Comparison of ENCODE assay signal across 17 cellular contexts in genomic region chr17:43016216-43016615, GRCh38. TPM values are rescaled to one million over a fixed set of nuclear protein-coding genes. Genes with fewer than 3 reads are reported as not detected.
A peak's percentile ranks its signal among the peaks of the same experiment; 100 is the strongest.
DNase-seq lines count a peak whose midpoint lies in the region; ATAC-seq and TF ChIP-seq lines count a peak whose summit lies in the region.
"Had no signal": no experiment of that assay in that cellular context is flagged by ENCODE, and none has a peak within 500 bp of the region (broad histone marks: within the 10 kb centered on the region; RNA-seq: fewer than 3 reads in every experiment).

No MANE protein-coding gene starts in this region.

- no peaks in the 10 kb centered on the region for H3K27me3 Mint-ChIP-seq in Calu3 (ENCODE audit: unreplicated experiment)

- H3K4me1 Mint-ChIP-seq in Calu3 (ENCODE audit: low read depth, unreplicated experiment), result peaks cover 31% of the 10 kb centered on the region

- 89 to 94% methylated on average over 7 of the region's 7 CpGs for WGBS in esophagus, 2 donors
- WGBS in prostate gland, result no CpG with 5 or more reads among the region's 7 CpGs

- H3K27ac ChIP-seq in left ventricle myocardium inferior (replicated peaks), result peak overlapping the region; percentile 86
- H3K27ac ChIP-seq in esophagus (ENCODE audit: low read depth in 2 of 2, low read length in 1 of 2), result peak overlapping the region; percentile 22 to 52
- H3K27ac ChIP-seq in prostate gland, result peak overlapping the region; percentile 5 to 27

- intact Hi-C loops in left ventricle myocardium inferior (cut with micrococcal nuclease), result no loop called here
- intact Hi-C loops in Right ventricle myocardium superior (cut with DNase I), result no loop called here
- intact Hi-C loops in prostate gland (cut with DNase I), result no loop called here
- intact Hi-C loops in Calu3 (cut with micrococcal nuclease; ENCODE audit: unreplicated experiment), result no loop called here

- H3K27ac Mint-ChIP-seq in Calu3 (ENCODE audit: unreplicated experiment), result no peak overlapping the region

- H3K27me3 ChIP-seq in left ventricle myocardium inferior (ENCODE audit: low read depth) (no peaks in the 10 kb centered on the region), esophagus (ENCODE audit: control insufficient read depth in 1 of 2, insufficient read depth in 2 of 2, low read length in 2 of 2) (no peaks in the 10 kb centered on the region), prostate gland (replicated peaks; ENCODE audit: insufficient read depth) (no peaks in the 10 kb centered on the region)

- ATAC-seq in Right ventricle myocardium superior (ENCODE audit: poor library complexity) (no peak), GM18861 (IDR thresholded peaks at IDR 0.05; ENCODE audit: unreplicated experiment) (no peak), HG03469 (IDR thresholded peaks at IDR 0.05; ENCODE audit: unreplicated experiment) (no peak), GM19023 (IDR thresholded peaks at IDR 0.05; ENCODE audit: unreplicated experiment) (no peak)
- ATAC-seq: stimulated activated naive CD8-positive, alpha-beta T cell treated with anti-CD3 and anti-CD28 coated beads, Interleukin-15, Interleukin-2, amounts not matched to agents 100 U/mL and 50 U/mL, for 24 hours had no signal

- BruUV-seq in Calu3 (replicated peaks; lab: Mats Ljungman, UMichigan), result no TSS peak

- H3K4me3 ChIP-seq in left ventricle myocardium inferior, result peak overlapping the region; percentile 25
- no peak overlapping the region for H3K4me3 ChIP-seq in esophagus (ENCODE audit: low read depth in 1 of 2, low read length in 2 of 2)
- no peak overlapping the region for H3K4me3 ChIP-seq in prostate gland

- H3K36me3 ChIP-seq in left ventricle myocardium inferior (peaks cover 45% of the 10 kb centered on the region), esophagus (ENCODE audit: control insufficient read depth in 2 of 2, insufficient read depth in 2 of 2, low read length in 1 of 2) (peaks cover 0 to 38% of the 10 kb centered on the region in 2 donors), prostate gland (peaks cover 0 to 3% of the 10 kb centered on the region in 2 donors)

- H3K4me3 Mint-ChIP-seq in Calu3 (ENCODE audit: low read depth, unreplicated experiment), result no peak overlapping the region

- DNase-seq in left ventricle myocardium inferior, result no peak
- DNase-seq in Right ventricle myocardium superior, result no peak
- no peak for DNase-seq in prostate gland (ENCODE audit: low spot score)
- DNase-seq in Calu3, result no peak
- DNase-seq: activated CD4-positive, alpha-beta T cell treated with anti-CD3 and anti-CD28 coated beads, Interleukin-2, amount 50 U/mL, for 48 hours; COR-L47; effector memory CD4-positive, alpha-beta T cell; GDM1; mesendoderm; NCI-H187 treated with DMSO at 0.1 percent for 48 hours; NCI-H510A; nucleus accumbens; stimulated activated naive CD8-positive, alpha-beta T cell treated with anti-CD3 and anti-CD28 coated beads, Interleukin-15, Interleukin-2, amounts not matched to agents 100 U/mL and 50 U/mL, for 24 hours had no signal

- CTCF ChIA-PET in Calu3 (lab: Charles Lee), result no interaction called here

- TF ChIP-seq CTCF in left ventricle myocardium inferior (IDR thresholded peaks at IDR 0.05; ENCODE audit: borderline replicate concordance) (no peak), prostate gland (IDR thresholded peaks at IDR 0.05) (no peak), Calu3 (IDR thresholded peaks at IDR 0.05; ENCODE audit: unreplicated experiment) (no peak)

- H3K36me3 Mint-ChIP-seq in Calu3 (ENCODE audit: insufficient read depth, unreplicated experiment), result peaks cover 83% of the 10 kb centered on the region

- no peak for TF ChIP-seq POLR2A in prostate gland (IDR thresholded peaks at IDR 0.05)

- H3K9me3 Mint-ChIP-seq in Calu3 (ENCODE audit: low read depth, unreplicated experiment), result no peaks in the 10 kb centered on the region

- no peaks in the 10 kb centered on the region for H3K9me3 ChIP-seq in left ventricle myocardium inferior (replicated peaks)
- no peaks in the 10 kb centered on the region for H3K9me3 ChIP-seq in esophagus (ENCODE audit: control insufficient read depth in 2 of 2, insufficient read depth in 1 of 2, low read depth in 1 of 2, low read length in 1 of 2)
- H3K9me3 ChIP-seq in prostate gland, result no peaks in the 10 kb centered on the region

- peaks cover 91% of the 10 kb centered on the region for H3K4me1 ChIP-seq in left ventricle myocardium inferior
- H3K4me1 ChIP-seq in esophagus (ENCODE audit: control insufficient read depth in 2 of 2, insufficient read depth in 2 of 2, low read length in 1 of 2), result peaks cover 2 to 12% of the 10 kb centered on the region in 2 donors
- peaks cover 5% of the 10 kb centered on the region for H3K4me1 ChIP-seq in prostate gland (replicated peaks)

RNA-seq across cellular contexts. Expression of gene VAT1, which starts 6.0 kb away (rescaled TPM):
- total RNA-seq in left ventricle myocardium inferior (68.2 TPM), Right ventricle myocardium superior (89.7 TPM), prostate gland (100 to 1,000 TPM in 1 of 2 donors, 10 to 100 TPM in 1; 89.1 to 255 TPM), Calu3 (2022) (149 and 156 TPM in 2 replicates)
- polyA plus RNA-seq in esophagus, result 100 to 1,000 TPM in 1 of 2 donors, 10 to 100 TPM in 1; 97.6 to 103 TPM

RNA-seq across cellular contexts. Expression of gene RND2, which starts 8.8 kb away (rescaled TPM):
- total RNA-seq in left ventricle myocardium inferior, result 0.85 TPM
- total RNA-seq in Right ventricle myocardium superior, result 0.65 TPM
- under 1 TPM; 0.53 to 0.54 TPM for polyA plus RNA-seq in esophagus
- total RNA-seq in prostate gland, result 1 to 10 TPM; 1.6 to 4.3 TPM
- 0.15 and 0.40 TPM in 2 replicates for total RNA-seq in Calu3 (2022)

RNA-seq across cellular contexts. Expression of gene IFI35, which starts 9.6 kb away (rescaled TPM):
- total RNA-seq in left ventricle myocardium inferior (11.5 TPM), Right ventricle myocardium superior (14.4 TPM), prostate gland (10 to 100 TPM; 35.6 to 40.1 TPM), Calu3 (2022) (98.6 and 195 TPM in 2 replicates)
- polyA plus RNA-seq in esophagus, result 1 to 10 TPM; 7.4 to 9.0 TPM

RNA-seq across cellular contexts. Expression of gene RPL27, which starts 18.0 kb away (rescaled TPM):
- total RNA-seq in left ventricle myocardium inferior (759 TPM), Right ventricle myocardium superior (675 TPM), prostate gland (1,000 to 10,000 TPM in 1 of 2 donors, 100 to 1,000 TPM in 1; 571 to 1,082 TPM), Calu3 (2022) (1,193 and 1,292 TPM in 2 replicates)
- 1,000 to 10,000 TPM; 2,102 to 2,622 TPM for polyA plus RNA-seq in esophagus

RNA-seq across cellular contexts. Expression of gene RUNDC1, which starts 35.9 kb away (rescaled TPM):
- 12.1 TPM for total RNA-seq in left ventricle myocardium inferior
- total RNA-seq in Right ventricle myocardium superior, result 10.0 TPM
- 1 to 10 TPM; 5.2 to 5.7 TPM for polyA plus RNA-seq in esophagus
- 10 to 100 TPM; 26.7 to 28.5 TPM for total RNA-seq in prostate gland
- total RNA-seq in Calu3 (2022), result 32.8 and 35.4 TPM in 2 replicates

Comparison
In these comparisons a context has a peak if more than half of its experiments do, and no peak if none do; other contexts are left out.
1. H3K27ac ChIP-seq: peak in every context shown above with its lines; median percentile 86 in left ventricle myocardium inferior; 37 in esophagus; 16 in prostate gland.